In the genomic region with DNA sequence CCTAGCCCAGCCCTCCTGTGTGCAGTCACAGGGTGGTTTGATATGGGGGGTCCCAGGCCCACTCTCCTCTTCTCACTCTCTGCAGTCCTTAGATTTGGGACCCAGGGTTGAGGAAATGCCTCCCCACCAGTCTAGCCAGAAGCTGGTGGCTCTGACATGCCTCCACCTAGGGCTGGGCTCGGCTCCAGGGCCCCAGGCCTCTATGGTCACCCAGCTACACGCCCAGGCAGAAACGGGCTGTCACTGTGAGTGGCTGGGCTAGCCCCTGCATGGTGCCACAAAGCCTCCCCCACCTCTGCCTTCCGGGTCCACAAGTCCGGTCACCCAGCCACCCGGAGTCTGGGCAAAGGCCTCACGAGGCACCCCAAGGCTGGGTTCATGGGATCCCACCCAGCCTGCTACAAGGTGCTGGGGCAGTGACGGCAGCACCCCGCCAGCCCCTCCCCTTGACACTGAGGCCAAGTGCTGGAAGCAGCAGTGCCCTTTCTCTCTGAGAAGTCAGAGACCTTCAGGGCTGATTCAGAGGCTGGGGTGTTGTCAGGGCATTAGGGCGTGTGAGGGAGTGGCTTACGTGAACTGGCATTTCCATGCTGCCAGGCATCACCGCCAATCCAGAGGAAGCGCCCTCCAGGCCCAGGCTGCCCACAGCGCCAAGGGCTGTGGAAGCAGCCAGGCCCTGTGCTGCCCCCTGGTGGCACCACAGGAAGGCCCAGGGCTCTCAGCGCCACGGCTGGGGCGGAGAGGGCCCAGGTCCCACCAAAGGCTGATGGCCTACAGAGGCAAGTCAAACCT, we compare ENCODE assay signal across 1 cellular context.
TF ChIP-seq lines count a peak whose summit lies in the region.

No MANE protein-coding gene starts in this region.

TF ChIP-seq in K562, 482 proteins besides CTCF, POLR2A, EP300 and RAD21 (continued from another document and continues in another):
- TF ChIP-seq ZNF408 (CRISPR knock-in tag; IDR thresholded peaks at IDR 0.05; ENCODE audit: low read depth) (no peak), ELF4 (CRISPR knock-in tag; IDR thresholded peaks at IDR 0.05) (no peak), RBM25 (IDR thresholded peaks at IDR 0.05; ENCODE audit: low read depth, low read length, severe bottlenecking) (no peak), MXI1 (IDR thresholded peaks at IDR 0.05; ENCODE audit: low read depth, low read length) (no peak), DDX20 (tag; IDR thresholded peaks at IDR 0.05; ENCODE audit: low read depth) (no peak), BCOR (IDR thresholded peaks at IDR 0.05) (0 out of 2 replicates have a peak, but pooled peaks have one; percentile 30), TAF1 (IDR thresholded peaks at IDR 0.05; ENCODE audit: control insufficient read depth, extremely low read depth, insufficient read depth, low read length, severe bottlenecking) (no peak), FOXP1 (CRISPR knock-in tag; IDR thresholded peaks at IDR 0.05) (no peak), ELF2 (CRISPR knock-in tag; IDR thresholded peaks at IDR 0.05) (no peak), HDAC1 (IDR thresholded peaks at IDR 0.05) (no peak), JUND (IDR thresholded peaks at IDR 0.05; ENCODE audit: borderline replicate concordance, low read depth, low read length) (peak; percentile 41; the same call in 1 of the 2 replicates), JUND (tag; IDR thresholded peaks at IDR 0.05; ENCODE audit: borderline replicate concordance, low read depth, low read length) (no peak; the same call in 2 of the 3 replicates), RFX5 (IDR thresholded peaks at IDR 0.05; ENCODE audit: low read depth, low read length) (no peak), MYBL2 (IDR thresholded peaks at IDR 0.05; ENCODE audit: low read depth) (no peak), MYBL2 (CRISPR knock-in tag; IDR thresholded peaks at IDR 0.05; ENCODE audit: borderline replicate concordance) (no peak), ZNF224 (CRISPR knock-in tag; IDR thresholded peaks at IDR 0.05) (no peak), FIP1L1 (IDR thresholded peaks at IDR 0.05; ENCODE audit: low read depth, low read length, poor library complexity, severe bottlenecking) (no peak), WHSC1 (IDR thresholded peaks at IDR 0.05; ENCODE audit: low read length) (no peak), CHD7 (IDR thresholded peaks at IDR 0.05; ENCODE audit: low read depth, low read length) (no peak), ZNF263 (CRISPR knock-in tag; IDR thresholded peaks at IDR 0.05; ENCODE audit: borderline replicate concordance) (no peak), HNRNPUL1 (IDR thresholded peaks at IDR 0.05; ENCODE audit: low read length) (no peak), BACH1 (tag; IDR thresholded peaks at IDR 0.05) (no peak), SAP30 (IDR thresholded peaks at IDR 0.05; ENCODE audit: borderline replicate concordance, insufficient read depth, low read depth, low read length, poor library complexity, severe bottlenecking) (no peak)
- TF ChIP-seq, protein P1, sequence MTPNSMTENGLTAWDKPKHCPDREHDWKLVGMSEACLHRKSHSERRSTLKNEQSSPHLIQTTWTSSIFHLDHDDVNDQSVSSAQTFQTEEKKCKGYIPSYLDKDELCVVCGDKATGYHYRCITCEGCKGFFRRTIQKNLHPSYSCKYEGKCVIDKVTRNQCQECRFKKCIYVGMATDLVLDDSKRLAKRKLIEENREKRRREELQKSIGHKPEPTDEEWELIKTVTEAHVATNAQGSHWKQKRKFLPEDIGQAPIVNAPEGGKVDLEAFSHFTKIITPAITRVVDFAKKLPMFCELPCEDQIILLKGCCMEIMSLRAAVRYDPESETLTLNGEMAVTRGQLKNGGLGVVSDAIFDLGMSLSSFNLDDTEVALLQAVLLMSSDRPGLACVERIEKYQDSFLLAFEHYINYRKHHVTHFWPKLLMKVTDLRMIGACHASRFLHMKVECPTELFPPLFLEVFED (CRISPR knock-in tag; conservative IDR thresholded peaks at IDR 0.05): peak; percentile 21; the same call in 1 of the 2 replicates
- TF ChIP-seq, protein P2, sequence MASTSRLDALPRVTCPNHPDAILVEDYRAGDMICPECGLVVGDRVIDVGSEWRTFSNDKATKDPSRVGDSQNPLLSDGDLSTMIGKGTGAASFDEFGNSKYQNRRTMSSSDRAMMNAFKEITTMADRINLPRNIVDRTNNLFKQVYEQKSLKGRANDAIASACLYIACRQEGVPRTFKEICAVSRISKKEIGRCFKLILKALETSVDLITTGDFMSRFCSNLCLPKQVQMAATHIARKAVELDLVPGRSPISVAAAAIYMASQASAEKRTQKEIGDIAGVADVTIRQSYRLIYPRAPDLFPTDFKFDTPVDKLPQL (IDR thresholded peaks at IDR 0.05; ENCODE audit: extremely low read depth, insufficient read length): no peak
- TF ChIP-seq, protein P3, sequence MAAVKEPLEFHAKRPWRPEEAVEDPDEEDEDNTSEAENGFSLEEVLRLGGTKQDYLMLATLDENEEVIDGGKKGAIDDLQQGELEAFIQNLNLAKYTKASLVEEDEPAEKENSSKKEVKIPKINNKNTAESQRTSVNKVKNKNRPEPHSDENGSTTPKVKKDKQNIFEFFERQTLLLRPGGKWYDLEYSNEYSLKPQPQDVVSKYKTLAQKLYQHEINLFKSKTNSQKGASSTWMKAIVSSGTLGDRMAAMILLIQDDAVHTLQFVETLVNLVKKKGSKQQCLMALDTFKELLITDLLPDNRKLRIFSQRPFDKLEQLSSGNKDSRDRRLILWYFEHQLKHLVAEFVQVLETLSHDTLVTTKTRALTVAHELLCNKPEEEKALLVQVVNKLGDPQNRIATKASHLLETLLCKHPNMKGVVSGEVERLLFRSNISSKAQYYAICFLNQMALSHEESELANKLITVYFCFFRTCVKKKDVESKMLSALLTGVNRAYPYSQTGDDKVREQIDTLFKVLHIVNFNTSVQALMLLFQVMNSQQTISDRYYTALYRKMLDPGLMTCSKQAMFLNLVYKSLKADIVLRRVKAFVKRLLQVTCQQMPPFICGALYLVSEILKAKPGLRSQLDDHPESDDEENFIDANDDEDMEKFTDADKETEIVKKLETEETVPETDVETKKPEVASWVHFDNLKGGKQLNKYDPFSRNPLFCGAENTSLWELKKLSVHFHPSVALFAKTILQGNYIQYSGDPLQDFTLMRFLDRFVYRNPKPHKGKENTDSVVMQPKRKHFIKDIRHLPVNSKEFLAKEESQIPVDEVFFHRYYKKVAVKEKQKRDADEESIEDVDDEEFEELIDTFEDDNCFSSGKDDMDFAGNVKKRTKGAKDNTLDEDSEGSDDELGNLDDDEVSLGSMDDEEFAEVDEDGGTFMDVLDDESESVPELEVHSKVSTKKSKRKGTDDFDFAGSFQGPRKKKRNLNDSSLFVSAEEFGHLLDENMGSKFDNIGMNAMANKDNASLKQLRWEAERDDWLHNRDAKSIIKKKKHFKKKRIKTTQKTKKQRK (IDR thresholded peaks at IDR 0.05; ENCODE audit: borderline replicate concordance, low read depth, low read length): no peak
- TF ChIP-seq, protein P4, sequence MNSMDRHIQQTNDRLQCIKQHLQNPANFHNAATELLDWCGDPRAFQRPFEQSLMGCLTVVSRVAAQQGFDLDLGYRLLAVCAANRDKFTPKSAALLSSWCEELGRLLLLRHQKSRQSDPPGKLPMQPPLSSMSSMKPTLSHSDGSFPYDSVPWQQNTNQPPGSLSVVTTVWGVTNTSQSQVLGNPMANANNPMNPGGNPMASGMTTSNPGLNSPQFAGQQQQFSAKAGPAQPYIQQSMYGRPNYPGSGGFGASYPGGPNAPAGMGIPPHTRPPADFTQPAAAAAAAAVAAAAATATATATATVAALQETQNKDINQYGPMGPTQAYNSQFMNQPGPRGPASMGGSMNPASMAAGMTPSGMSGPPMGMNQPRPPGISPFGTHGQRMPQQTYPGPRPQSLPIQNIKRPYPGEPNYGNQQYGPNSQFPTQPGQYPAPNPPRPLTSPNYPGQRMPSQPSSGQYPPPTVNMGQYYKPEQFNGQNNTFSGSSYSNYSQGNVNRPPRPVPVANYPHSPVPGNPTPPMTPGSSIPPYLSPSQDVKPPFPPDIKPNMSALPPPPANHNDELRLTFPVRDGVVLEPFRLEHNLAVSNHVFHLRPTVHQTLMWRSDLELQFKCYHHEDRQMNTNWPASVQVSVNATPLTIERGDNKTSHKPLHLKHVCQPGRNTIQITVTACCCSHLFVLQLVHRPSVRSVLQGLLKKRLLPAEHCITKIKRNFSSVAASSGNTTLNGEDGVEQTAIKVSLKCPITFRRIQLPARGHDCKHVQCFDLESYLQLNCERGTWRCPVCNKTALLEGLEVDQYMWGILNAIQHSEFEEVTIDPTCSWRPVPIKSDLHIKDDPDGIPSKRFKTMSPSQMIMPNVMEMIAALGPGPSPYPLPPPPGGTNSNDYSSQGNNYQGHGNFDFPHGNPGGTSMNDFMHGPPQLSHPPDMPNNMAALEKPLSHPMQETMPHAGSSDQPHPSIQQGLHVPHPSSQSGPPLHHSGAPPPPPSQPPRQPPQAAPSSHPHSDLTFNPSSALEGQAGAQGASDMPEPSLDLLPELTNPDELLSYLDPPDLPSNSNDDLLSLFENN (IDR thresholded peaks at IDR 0.05; ENCODE audit: low read depth in 2 of 2, low read length in 2 of 2): no peak
